ENCODE assay signal across 1 cellular context in genomic region chr20:62487564-62488086, GRCh38.
TF ChIP-seq lines count a peak whose summit lies in the region.

No MANE protein-coding gene starts in this region.

TF ChIP-seq in HepG2, 621 proteins besides CTCF, POLR2A, EP300 and RAD21 (continued from another document and continues in another):
- no peak for TF ChIP-seq STAT6 (CRISPR knock-in tag; IDR thresholded peaks at IDR 0.05; ENCODE audit: borderline replicate concordance)
- no peak for TF ChIP-seq ZNF569 (CRISPR knock-in tag; IDR thresholded peaks at IDR 0.05; ENCODE audit: borderline replicate concordance)
- no peak for TF ChIP-seq CSRNP1 (CRISPR knock-in tag; IDR thresholded peaks at IDR 0.05)
- TF ChIP-seq E2F1 (CRISPR knock-in tag; IDR thresholded peaks at IDR 0.05) = no peak
- TF ChIP-seq PAXIP1 (CRISPR knock-in tag; conservative IDR thresholded peaks at IDR 0.05) = peak; percentile 69
- peak; percentile 66 for TF ChIP-seq HNF4A (CRISPR knock-in tag; IDR thresholded peaks at IDR 0.05)
- TF ChIP-seq, protein P1, sequence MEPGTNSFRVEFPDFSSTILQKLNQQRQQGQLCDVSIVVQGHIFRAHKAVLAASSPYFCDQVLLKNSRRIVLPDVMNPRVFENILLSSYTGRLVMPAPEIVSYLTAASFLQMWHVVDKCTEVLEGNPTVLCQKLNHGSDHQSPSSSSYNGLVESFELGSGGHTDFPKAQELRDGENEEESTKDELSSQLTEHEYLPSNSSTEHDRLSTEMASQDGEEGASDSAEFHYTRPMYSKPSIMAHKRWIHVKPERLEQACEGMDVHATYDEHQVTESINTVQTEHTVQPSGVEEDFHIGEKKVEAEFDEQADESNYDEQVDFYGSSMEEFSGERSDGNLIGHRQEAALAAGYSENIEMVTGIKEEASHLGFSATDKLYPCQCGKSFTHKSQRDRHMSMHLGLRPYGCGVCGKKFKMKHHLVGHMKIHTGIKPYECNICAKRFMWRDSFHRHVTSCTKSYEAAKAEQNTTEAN (CRISPR knock-in tag; conservative IDR thresholded peaks at IDR 0.05) = no peak
- no peak for TF ChIP-seq RFX5 (IDR thresholded peaks at IDR 0.05; ENCODE audit: low read depth, low read length)
- no peak for TF ChIP-seq ZNF776 (CRISPR knock-in tag; IDR thresholded peaks at IDR 0.05)
- TF ChIP-seq ZFP36L2 (CRISPR knock-in tag; IDR thresholded peaks at IDR 0.05) = no peak
- TF ChIP-seq ZNF207 (IDR thresholded peaks at IDR 0.05; ENCODE audit: borderline replicate concordance) = no peak
- TF ChIP-seq SOX13 (IDR thresholded peaks at IDR 0.05) = no peak
- TF ChIP-seq SOX13 (CRISPR knock-in tag; conservative IDR thresholded peaks at IDR 0.05 in 1 of 2, IDR thresholded peaks at IDR 0.05 in 1 of 2) = peak in 1 of 2 experiments; percentile 66; a peak in 2 of 4 replicates
- no peak for TF ChIP-seq ZNF432 (CRISPR knock-in tag; IDR thresholded peaks at IDR 0.05; ENCODE audit: borderline replicate concordance)
- TF ChIP-seq, protein P2, sequence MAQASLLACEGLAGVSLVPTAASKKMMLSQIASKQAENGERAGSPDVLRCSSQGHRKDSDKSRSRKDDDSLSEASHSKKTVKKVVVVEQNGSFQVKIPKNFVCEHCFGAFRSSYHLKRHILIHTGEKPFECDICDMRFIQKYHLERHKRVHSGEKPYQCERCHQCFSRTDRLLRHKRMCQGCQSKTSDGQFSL (CRISPR knock-in tag; IDR thresholded peaks at IDR 0.05) = peak; percentile 74; the same call in 1 of the 2 replicates
- TF ChIP-seq NONO (IDR thresholded peaks at IDR 0.05) = no peak
- peak; percentile 47; the same call in 1 of the 2 replicates for TF ChIP-seq NONO (CRISPR knock-in tag; conservative IDR thresholded peaks at IDR 0.05)
- TF ChIP-seq NFATC3 (CRISPR knock-in tag; IDR thresholded peaks at IDR 0.05) = no peak
- TF ChIP-seq TBX2 (CRISPR knock-in tag; IDR thresholded peaks at IDR 0.05; ENCODE audit: borderline replicate concordance) = peak; percentile 82
- no peak for TF ChIP-seq IKZF4 (CRISPR knock-in tag; IDR thresholded peaks at IDR 0.05; ENCODE audit: borderline replicate concordance, low read depth, not compliant biosample characterization)
- TF ChIP-seq IRX3 (CRISPR knock-in tag; IDR thresholded peaks at IDR 0.05; ENCODE audit: borderline replicate concordance, low read depth) = peak; percentile 44; the same call in 1 of the 2 replicates
- TF ChIP-seq, protein P3, sequence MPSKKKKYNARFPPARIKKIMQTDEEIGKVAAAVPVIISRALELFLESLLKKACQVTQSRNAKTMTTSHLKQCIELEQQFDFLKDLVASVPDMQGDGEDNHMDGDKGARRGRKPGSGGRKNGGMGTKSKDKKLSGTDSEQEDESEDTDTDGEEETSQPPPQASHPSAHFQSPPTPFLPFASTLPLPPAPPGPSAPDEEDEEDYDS (CRISPR knock-in tag; IDR thresholded peaks at IDR 0.05) = no peak
- TF ChIP-seq PHF21A (CRISPR knock-in tag; IDR thresholded peaks at IDR 0.05) = peak; percentile 71
- TF ChIP-seq ZNF891 (CRISPR knock-in tag; IDR thresholded peaks at IDR 0.05) = no peak
- peak; percentile 96 for TF ChIP-seq HNRNPL (IDR thresholded peaks at IDR 0.05; ENCODE audit: low read depth, low read length)
- TF ChIP-seq SATB2 (CRISPR knock-in tag; IDR thresholded peaks at IDR 0.05) = no peak
- TF ChIP-seq RXRB (CRISPR knock-in tag; IDR thresholded peaks at IDR 0.05; ENCODE audit: borderline replicate concordance) = peak; percentile 24; the same call in 1 of the 2 replicates
- no peak for TF ChIP-seq ZNF446 (CRISPR knock-in tag; IDR thresholded peaks at IDR 0.05)
- peak; percentile 44; the same call in 1 of the 2 replicates for TF ChIP-seq HDAC1 (CRISPR knock-in tag; IDR thresholded peaks at IDR 0.05)
- TF ChIP-seq ZNF691 (CRISPR knock-in tag; IDR thresholded peaks at IDR 0.05; ENCODE audit: borderline replicate concordance, low read depth) = no peak
- TF ChIP-seq, protein P4, sequence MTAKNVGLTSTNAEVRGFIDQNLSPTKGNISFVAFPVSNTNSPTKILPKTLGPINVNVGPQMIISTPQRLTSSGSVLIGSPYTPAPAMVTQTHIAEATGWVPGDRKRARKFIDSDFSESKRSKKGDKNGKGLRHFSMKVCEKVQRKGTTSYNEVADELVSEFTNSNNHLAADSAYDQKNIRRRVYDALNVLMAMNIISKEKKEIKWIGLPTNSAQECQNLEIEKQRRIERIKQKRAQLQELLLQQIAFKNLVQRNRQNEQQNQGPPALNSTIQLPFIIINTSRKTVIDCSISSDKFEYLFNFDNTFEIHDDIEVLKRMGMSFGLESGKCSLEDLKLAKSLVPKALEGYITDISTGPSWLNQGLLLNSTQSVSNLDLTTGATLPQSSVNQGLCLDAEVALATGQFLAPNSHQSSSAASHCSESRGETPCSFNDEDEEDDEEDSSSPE (CRISPR knock-in tag; IDR thresholded peaks at IDR 0.05) = peak; percentile 44; the same call in 1 of the 2 replicates
- TF ChIP-seq REPIN1 (CRISPR knock-in tag; IDR thresholded peaks at IDR 0.05; ENCODE audit: borderline replicate concordance, low read depth) = peak; percentile 53; the same call in 1 of the 2 replicates
- no peak for TF ChIP-seq ZNF33A (CRISPR knock-in tag; IDR thresholded peaks at IDR 0.05; ENCODE audit: borderline replicate concordance)
- no peak for TF ChIP-seq ZNF567 (CRISPR knock-in tag; IDR thresholded peaks at IDR 0.05; ENCODE audit: borderline replicate concordance)
- no peak for TF ChIP-seq ZSCAN30 (CRISPR knock-in tag; IDR thresholded peaks at IDR 0.05)
- no peak for TF ChIP-seq HOXA5 (CRISPR knock-in tag; IDR thresholded peaks at IDR 0.05)
- TF ChIP-seq NFKB2 (CRISPR knock-in tag; IDR thresholded peaks at IDR 0.05; ENCODE audit: borderline replicate concordance) = 0 out of 2 replicates have a peak, but pooled peaks have one; percentile 38
- TF ChIP-seq, protein P5, sequence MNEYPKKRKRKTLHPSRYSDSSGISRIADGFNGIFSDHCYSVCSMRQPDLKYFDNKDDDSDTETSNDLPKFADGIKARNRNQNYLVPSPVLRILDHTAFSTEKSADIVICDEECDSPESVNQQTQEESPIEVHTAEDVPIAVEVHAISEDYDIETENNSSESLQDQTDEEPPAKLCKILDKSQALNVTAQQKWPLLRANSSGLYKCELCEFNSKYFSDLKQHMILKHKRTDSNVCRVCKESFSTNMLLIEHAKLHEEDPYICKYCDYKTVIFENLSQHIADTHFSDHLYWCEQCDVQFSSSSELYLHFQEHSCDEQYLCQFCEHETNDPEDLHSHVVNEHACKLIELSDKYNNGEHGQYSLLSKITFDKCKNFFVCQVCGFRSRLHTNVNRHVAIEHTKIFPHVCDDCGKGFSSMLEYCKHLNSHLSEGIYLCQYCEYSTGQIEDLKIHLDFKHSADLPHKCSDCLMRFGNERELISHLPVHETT (CRISPR knock-in tag; conservative IDR thresholded peaks at IDR 0.05) = no peak
- TF ChIP-seq ZNF343 (CRISPR knock-in tag; IDR thresholded peaks at IDR 0.05) = no peak
- TF ChIP-seq, protein P6, sequence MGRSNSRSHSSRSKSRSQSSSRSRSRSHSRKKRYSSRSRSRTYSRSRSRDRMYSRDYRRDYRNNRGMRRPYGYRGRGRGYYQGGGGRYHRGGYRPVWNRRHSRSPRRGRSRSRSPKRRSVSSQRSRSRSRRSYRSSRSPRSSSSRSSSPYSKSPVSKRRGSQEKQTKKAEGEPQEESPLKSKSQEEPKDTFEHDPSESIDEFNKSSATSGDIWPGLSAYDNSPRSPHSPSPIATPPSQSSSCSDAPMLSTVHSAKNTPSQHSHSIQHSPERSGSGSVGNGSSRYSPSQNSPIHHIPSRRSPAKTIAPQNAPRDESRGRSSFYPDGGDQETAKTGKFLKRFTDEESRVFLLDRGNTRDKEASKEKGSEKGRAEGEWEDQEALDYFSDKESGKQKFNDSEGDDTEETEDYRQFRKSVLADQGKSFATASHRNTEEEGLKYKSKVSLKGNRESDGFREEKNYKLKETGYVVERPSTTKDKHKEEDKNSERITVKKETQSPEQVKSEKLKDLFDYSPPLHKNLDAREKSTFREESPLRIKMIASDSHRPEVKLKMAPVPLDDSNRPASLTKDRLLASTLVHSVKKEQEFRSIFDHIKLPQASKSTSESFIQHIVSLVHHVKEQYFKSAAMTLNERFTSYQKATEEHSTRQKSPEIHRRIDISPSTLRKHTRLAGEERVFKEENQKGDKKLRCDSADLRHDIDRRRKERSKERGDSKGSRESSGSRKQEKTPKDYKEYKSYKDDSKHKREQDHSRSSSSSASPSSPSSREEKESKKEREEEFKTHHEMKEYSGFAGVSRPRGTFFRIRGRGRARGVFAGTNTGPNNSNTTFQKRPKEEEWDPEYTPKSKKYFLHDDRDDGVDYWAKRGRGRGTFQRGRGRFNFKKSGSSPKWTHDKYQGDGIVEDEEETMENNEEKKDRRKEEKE (IDR thresholded peaks at IDR 0.05) = no peak
- peak; percentile 63; the same call in 1 of the 2 replicates for TF ChIP-seq ZNF782 (CRISPR knock-in tag; IDR thresholded peaks at IDR 0.05; ENCODE audit: borderline replicate concordance)
- TF ChIP-seq ZNF788 (CRISPR knock-in tag; IDR thresholded peaks at IDR 0.05; ENCODE audit: borderline replicate concordance) = peak; percentile 67; the same call in 1 of the 2 replicates
- TF ChIP-seq SUZ12 (IDR thresholded peaks at IDR 0.05; ENCODE audit: low read depth, low read length) = no peak
- no peak for TF ChIP-seq ZNF232 (CRISPR knock-in tag; IDR thresholded peaks at IDR 0.05; ENCODE audit: borderline replicate concordance)
- TF ChIP-seq ZNF878 (CRISPR knock-in tag; IDR thresholded peaks at IDR 0.05) = no peak
- no peak for TF ChIP-seq ZBTB42 (CRISPR knock-in tag; IDR thresholded peaks at IDR 0.05)
- TF ChIP-seq CCDC6 (CRISPR knock-in tag; IDR thresholded peaks at IDR 0.05) = no peak
- no peak for TF ChIP-seq NFRKB (IDR thresholded peaks at IDR 0.05)
- TF ChIP-seq ZNF644 (CRISPR knock-in tag; IDR thresholded peaks at IDR 0.05; ENCODE audit: low read depth) = 0 out of 2 replicates have a peak, but pooled peaks have one; percentile 41
- no peak for TF ChIP-seq NKX3-1 (CRISPR knock-in tag; IDR thresholded peaks at IDR 0.05)
- TF ChIP-seq MEIS1 (CRISPR knock-in tag; IDR thresholded peaks at IDR 0.05; ENCODE audit: borderline replicate concordance) = no peak
- TF ChIP-seq NFE2 (CRISPR knock-in tag; IDR thresholded peaks at IDR 0.05) = no peak
